22 cellular contexts compared by ENCODE assay signal in genomic region chr14:105646175-105646574, GRCh38.
A peak's percentile ranks its signal among the peaks of the same experiment; 100 is the strongest.
DNase-seq lines count a peak whose midpoint lies in the region; ATAC-seq, FAIRE-seq and TF ChIP-seq lines count a peak whose summit lies in the region.
"Had no signal": no experiment of that assay in that cellular context is flagged by ENCODE, and none has a peak within 500 bp of the region (broad histone marks: within the 10 kb centered on the region; RNA-seq: fewer than 3 reads in every experiment).

No MANE protein-coding gene starts in this region.

- intact Hi-C loops in left cardiac atrium (cut with DNase I) (no loop called here), cardiac septum (cut with DNase I) (no loop called here), HepG2 (cut with micrococcal nuclease; ENCODE audit: unreplicated experiment) (no loop called here)

- no peaks in the 10 kb centered on the region for H3K4me1 ChIP-seq in HepG2 (ENCODE audit: insufficient read depth, low read length)
- H3K4me1 ChIP-seq in upper lobe of left lung = no peaks in the 10 kb centered on the region
- H3K4me1 ChIP-seq in mesendoderm (ENCODE audit: control insufficient read depth, low read depth, low read length) = no peaks in the 10 kb centered on the region
- H3K4me1 ChIP-seq: ascending aorta had no signal

- H3K4me2 ChIP-seq in HepG2 (ENCODE audit: low read depth, low read length) (no peak overlapping the region), mesendoderm (ENCODE audit: low read length) (no peak overlapping the region)
- H3K4me2 ChIP-seq: smooth muscle cell had no signal

- no peak overlapping the region for H2AFZ ChIP-seq in HepG2 (ENCODE audit: low read length)

- H4K8ac ChIP-seq in mesendoderm (ENCODE audit: low read depth, low read length) = no peak overlapping the region

- H3K9ac ChIP-seq in HepG2 (ENCODE audit: insufficient read depth, low read depth, low read length) = no peak overlapping the region
- H3K9ac ChIP-seq in mesendoderm (ENCODE audit: low read length) = no peak overlapping the region

- peak; percentile 50 to 93 for ATAC-seq in left cardiac atrium
- ATAC-seq in HepG2 = peak; percentile 32; the same call in 1 of the 3 replicates
- ATAC-seq in upper lobe of left lung (ENCODE audit: low FRiP score in 2 of 2) = peak; percentile 8 to 53
- no peak for ATAC-seq in GM19467 (IDR thresholded peaks at IDR 0.05; ENCODE audit: unreplicated experiment)
- ATAC-seq: T-helper 17 cell had no signal

- H3K4me3 ChIP-seq in HepG2 (replicated peaks in 1 of 3; ENCODE audit: insufficient read depth in 1 of 3, low read depth in 2 of 3, low read length in 3 of 3) (no peak overlapping the region), upper lobe of left lung (no peak overlapping the region), mesendoderm (ENCODE audit: low read length) (no peak overlapping the region)
- H3K4me3 ChIP-seq: ascending aorta, smooth muscle cell had no signal

- no TSS peak for BruUV-seq in HepG2 (replicated peaks; lab: Mats Ljungman, UMichigan)

- H3K79me1 ChIP-seq in mesendoderm (ENCODE audit: low read length) = no peaks in the 10 kb centered on the region

- no peak overlapping the region for H2BK5ac ChIP-seq in mesendoderm (ENCODE audit: low read length)

- no peak overlapping the region for H4K5ac ChIP-seq in mesendoderm (ENCODE audit: low read length)

- H2AK5ac ChIP-seq in mesendoderm (ENCODE audit: low read length) = no peak overlapping the region

- H3K9me3 ChIP-seq in HepG2 (ENCODE audit: low read length) = peaks cover 12% of the 10 kb centered on the region
- H3K9me3 ChIP-seq in upper lobe of left lung = no peaks in the 10 kb centered on the region
- H3K9me3 ChIP-seq: ascending aorta had no signal

- TF ChIP-seq EP300 in HepG2 (IDR thresholded peaks at IDR 0.05; ENCODE audit: low read depth in 2 of 2, low read length in 2 of 2) (no peak), HepG2 (CRISPR knock-in tag; IDR thresholded peaks at IDR 0.05; ENCODE audit: borderline replicate concordance) (no peak), upper lobe of left lung (IDR thresholded peaks at IDR 0.05) (no peak)

- CTCF ChIA-PET in HepG2 (lab: Yijun Ruan, JAX; ENCODE audit: low intra/inter-chr PET ratio, low total read pairs) = no interaction called here

- no peak for TF ChIP-seq RAD21 in HepG2 (CRISPR knock-in tag; IDR thresholded peaks at IDR 0.05)

- in situ Hi-C loops in HepG2 (cut with HindIII; ENCODE audit: extremely low pct_ligation_motif_present, low pct_unique_long_range_greater_than_20kb) = no loop called here

- H3K79me2 ChIP-seq in HepG2 (ENCODE audit: insufficient read depth, low read length) (no peaks in the 10 kb centered on the region), mesendoderm (ENCODE audit: control insufficient read depth, insufficient read depth, low read length) (no peaks in the 10 kb centered on the region)

- no peak overlapping the region for H3K23ac ChIP-seq in mesendoderm (ENCODE audit: low read length)

- no peak overlapping the region for H2BK15ac ChIP-seq in mesendoderm (replicated peaks; ENCODE audit: low read depth)

- H2BK120ac ChIP-seq in mesendoderm (ENCODE audit: low read depth, low read length) = no peak overlapping the region

- no peak overlapping the region for H3K4ac ChIP-seq in mesendoderm (ENCODE audit: low read depth, low read length)

- H3K36me3 ChIP-seq in HepG2 (replicated peaks in 1 of 2; ENCODE audit: control insufficient read depth in 1 of 2, insufficient read depth in 2 of 2, low read length in 2 of 2) = no peaks in the 10 kb centered on the region
- no peaks in the 10 kb centered on the region for H3K36me3 ChIP-seq in upper lobe of left lung
- H3K36me3 ChIP-seq in mesendoderm (ENCODE audit: control insufficient read depth, insufficient read depth, low read length) = no peaks in the 10 kb centered on the region
- H3K36me3 ChIP-seq: ascending aorta had no signal

- TF ChIP-seq CTCF in HepG2 (CRISPR knock-in tag; IDR thresholded peaks at IDR 0.05) (no peak), upper lobe of left lung (IDR thresholded peaks at IDR 0.05) (no peak)

- H3K27me3 ChIP-seq in HepG2 (ENCODE audit: control insufficient read depth in 1 of 2, insufficient read depth in 2 of 2, low read length in 2 of 2) = peaks cover 5 to 9% of the 10 kb centered on the region in 2 experiments; a peak in 4 of 5 replicates
- no peaks in the 10 kb centered on the region for H3K27me3 ChIP-seq in upper lobe of left lung
- no peaks in the 10 kb centered on the region for H3K27me3 ChIP-seq in mesendoderm (ENCODE audit: insufficient read depth, low read length, poor library complexity)
- H3K27me3 ChIP-seq: ascending aorta had no signal

- 3% methylated on average over 4 of the region's 5 CpGs for WGBS in HepG2 (ENCODE audit: low lambda C conversion rate)
- WGBS in upper lobe of left lung, 2 donors = 51 to 65% methylated on average over 4 to 5 of the region's 5 CpGs
- no CpG with 5 or more reads among the region's 5 CpGs for WGBS in mesendoderm (ENCODE audit: extremely low coverage, insufficient coverage, low lambda C conversion rate)

- TF ChIP-seq POLR2A in HepG2 (IDR thresholded peaks at IDR 0.05; ENCODE audit: insufficient read depth in 1 of 2, low read depth in 2 of 2, low read length in 2 of 2) = no peak
- TF ChIP-seq POLR2A in upper lobe of left lung (IDR thresholded peaks at IDR 0.05) = no peak

- H3K56ac ChIP-seq in mesendoderm (ENCODE audit: low read length) = no peak overlapping the region

- no peak for DNase-seq in left cardiac atrium
- DNase-seq in cardiac septum (ENCODE audit: low spot score) = no peak
- peak; percentile 37 for DNase-seq in RPMI8226
- no peak for DNase-seq in HepG2 (ENCODE audit: low spot score)
- peak; percentile 18 to 53 for DNase-seq in upper lobe of left lung
- DNase-seq in GM03348 (ENCODE audit: low spot score) = no peak
- DNase-seq in mesendoderm = no peak
- DNase-seq: activated CD4-positive, alpha-beta T cell treated with anti-CD3 and anti-CD28 coated beads, Interleukin-2, amount 50 U/mL, for 4 hours; activated naive CD4-positive, alpha-beta T cell treated with anti-CD3 and anti-CD28 coated beads for 36 hours; activated T-cell treated with anti-CD3 and anti-CD28 coated beads for 4 hours; NCI-H1417; NCI-H2171; NCI-H526 treated with DMSO at 0.1 percent for 48 hours; SHP77; stimulated activated CD4-positive, alpha-beta T cell treated with anti-CD3 and anti-CD28 coated beads, Interleukin-4, amount 100 ng/mL, for 4 hours; T-helper 17 cell had no signal

- H3K27ac ChIP-seq in HepG2 (ENCODE audit: extremely low read length, insufficient read depth, low read length) (no peak overlapping the region), upper lobe of left lung (no peak overlapping the region), mesendoderm (ENCODE audit: low read depth, low read length) (no peak overlapping the region)
- H3K27ac ChIP-seq: ascending aorta, VCaP had no signal

- H4K20me1 ChIP-seq in HepG2 (ENCODE audit: insufficient read depth, low read length) = no peaks in the 10 kb centered on the region

- no peak for FAIRE-seq in HepG2 (lab: Jason Lieb, UNC)
- FAIRE-seq: H1, islet of Langerhans had no signal

- no peak overlapping the region for H3K18ac ChIP-seq in mesendoderm (ENCODE audit: low read length)

- POLR2A ChIA-PET in HepG2 (lab: Yijun Ruan, JAX) = no interaction called here

TF ChIP-seq in HepG2, 621 proteins besides CTCF, POLR2A, EP300 and RAD21:
- no peak for TF ChIP-seq LRRFIP1 (CRISPR knock-in tag; conservative IDR thresholded peaks at IDR 0.05)
- no peak for TF ChIP-seq ZNF773 (CRISPR knock-in tag; IDR thresholded peaks at IDR 0.05; ENCODE audit: borderline replicate concordance)
- no peak for TF ChIP-seq RORA (CRISPR knock-in tag; IDR thresholded peaks at IDR 0.05)
- TF ChIP-seq ZNF768 (CRISPR knock-in tag; IDR thresholded peaks at IDR 0.05) = no peak
TF ChIP-seq in HepG2: peak in this region for 0.

Comparison
In these comparisons a context has a peak if more than half of its experiments do, and no peak if none do; other contexts are left out.
1. DNase-seq: peak in RPMI8226 (single experiment) and upper lobe of left lung (2 of 2); none in left cardiac atrium (single experiment), cardiac septum (single experiment), HepG2 (single experiment), GM03348 (single experiment) and mesendoderm (single experiment).